ENCODE assay signal across 1 cellular context in the genomic region with DNA sequence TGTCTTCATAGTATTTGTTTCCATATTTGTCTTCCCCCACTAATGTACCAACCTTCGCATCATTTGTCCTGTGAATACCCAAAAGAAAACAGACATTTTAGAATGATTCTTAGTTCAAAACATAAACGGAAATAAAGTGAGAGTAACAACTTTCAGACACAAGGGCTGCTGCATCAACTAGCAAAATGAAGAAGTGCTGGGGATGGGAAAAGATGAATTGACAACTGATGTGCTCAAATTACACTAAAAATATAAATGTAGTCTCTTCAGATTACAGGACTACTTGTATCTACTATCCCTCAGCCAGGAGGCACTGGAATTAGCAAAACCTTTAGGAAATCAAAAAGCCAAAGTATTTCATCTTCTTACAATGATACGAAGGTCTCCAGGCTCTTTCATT.
TF ChIP-seq lines count a peak whose summit lies in the region.

No MANE protein-coding gene starts in this region.

TF ChIP-seq in HepG2, 621 proteins besides CTCF, POLR2A, EP300 and RAD21 (continued from another document):
- TF ChIP-seq, protein P1, sequence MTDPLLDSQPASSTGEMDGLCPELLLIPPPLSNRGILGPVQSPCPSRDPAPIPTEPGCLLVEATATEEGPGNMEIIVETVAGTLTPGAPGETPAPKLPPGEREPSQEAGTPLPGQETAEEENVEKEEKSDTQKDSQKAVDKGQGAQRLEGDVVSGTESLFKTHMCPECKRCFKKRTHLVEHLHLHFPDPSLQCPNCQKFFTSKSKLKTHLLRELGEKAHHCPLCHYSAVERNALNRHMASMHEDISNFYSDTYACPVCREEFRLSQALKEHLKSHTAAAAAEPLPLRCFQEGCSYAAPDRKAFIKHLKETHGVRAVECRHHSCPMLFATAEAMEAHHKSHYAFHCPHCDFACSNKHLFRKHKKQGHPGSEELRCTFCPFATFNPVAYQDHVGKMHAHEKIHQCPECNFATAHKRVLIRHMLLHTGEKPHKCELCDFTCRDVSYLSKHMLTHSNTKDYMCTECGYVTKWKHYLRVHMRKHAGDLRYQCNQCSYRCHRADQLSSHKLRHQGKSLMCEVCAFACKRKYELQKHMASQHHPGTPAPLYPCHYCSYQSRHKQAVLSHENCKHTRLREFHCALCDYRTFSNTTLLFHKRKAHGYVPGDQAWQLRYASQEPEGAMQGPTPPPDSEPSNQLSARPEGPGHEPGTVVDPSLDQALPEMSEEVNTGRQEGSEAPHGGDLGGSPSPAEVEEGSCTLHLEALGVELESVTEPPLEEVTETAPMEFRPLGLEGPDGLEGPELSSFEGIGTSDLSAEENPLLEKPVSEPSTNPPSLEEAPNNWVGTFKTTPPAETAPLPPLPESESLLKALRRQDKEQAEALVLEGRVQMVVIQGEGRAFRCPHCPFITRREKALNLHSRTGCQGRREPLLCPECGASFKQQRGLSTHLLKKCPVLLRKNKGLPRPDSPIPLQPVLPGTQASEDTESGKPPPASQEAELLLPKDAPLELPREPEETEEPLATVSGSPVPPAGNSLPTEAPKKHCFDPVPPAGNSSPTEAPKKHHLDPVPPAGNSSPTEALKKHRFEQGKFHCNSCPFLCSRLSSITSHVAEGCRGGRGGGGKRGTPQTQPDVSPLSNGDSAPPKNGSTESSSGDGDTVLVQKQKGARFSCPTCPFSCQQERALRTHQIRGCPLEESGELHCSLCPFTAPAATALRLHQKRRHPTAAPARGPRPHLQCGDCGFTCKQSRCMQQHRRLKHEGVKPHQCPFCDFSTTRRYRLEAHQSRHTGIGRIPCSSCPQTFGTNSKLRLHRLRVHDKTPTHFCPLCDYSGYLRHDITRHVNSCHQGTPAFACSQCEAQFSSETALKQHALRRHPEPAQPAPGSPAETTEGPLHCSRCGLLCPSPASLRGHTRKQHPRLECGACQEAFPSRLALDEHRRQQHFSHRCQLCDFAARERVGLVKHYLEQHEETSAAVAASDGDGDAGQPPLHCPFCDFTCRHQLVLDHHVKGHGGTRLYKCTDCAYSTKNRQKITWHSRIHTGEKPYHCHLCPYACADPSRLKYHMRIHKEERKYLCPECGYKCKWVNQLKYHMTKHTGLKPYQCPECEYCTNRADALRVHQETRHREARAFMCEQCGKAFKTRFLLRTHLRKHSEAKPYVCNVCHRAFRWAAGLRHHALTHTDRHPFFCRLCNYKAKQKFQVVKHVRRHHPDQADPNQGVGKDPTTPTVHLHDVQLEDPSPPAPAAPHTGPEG (CRISPR knock-in tag; IDR thresholded peaks at IDR 0.05) = no peak
- TF ChIP-seq SATB2 (CRISPR knock-in tag; IDR thresholded peaks at IDR 0.05) (no peak), PRMT3 (CRISPR knock-in tag; IDR thresholded peaks at IDR 0.05; ENCODE audit: borderline replicate concordance, low read depth) (no peak), ZNF501 (CRISPR knock-in tag; IDR thresholded peaks at IDR 0.05) (no peak), HDAC6 (IDR thresholded peaks at IDR 0.05; ENCODE audit: low read depth, low read length) (no peak), MEF2D (CRISPR knock-in tag; IDR thresholded peaks at IDR 0.05) (no peak), SMARCC2 (IDR thresholded peaks at IDR 0.05) (no peak), ZBTB1 (CRISPR knock-in tag; IDR thresholded peaks at IDR 0.05; ENCODE audit: borderline replicate concordance) (no peak), ZNF567 (CRISPR knock-in tag; IDR thresholded peaks at IDR 0.05; ENCODE audit: borderline replicate concordance) (no peak), ZUFSP (CRISPR knock-in tag; IDR thresholded peaks at IDR 0.05; ENCODE audit: borderline replicate concordance) (no peak), ZSCAN30 (CRISPR knock-in tag; IDR thresholded peaks at IDR 0.05) (no peak), REXO4 (CRISPR knock-in tag; IDR thresholded peaks at IDR 0.05; ENCODE audit: borderline replicate concordance) (no peak), SP4 (CRISPR knock-in tag; IDR thresholded peaks at IDR 0.05) (no peak)
- TF ChIP-seq, protein P2, sequence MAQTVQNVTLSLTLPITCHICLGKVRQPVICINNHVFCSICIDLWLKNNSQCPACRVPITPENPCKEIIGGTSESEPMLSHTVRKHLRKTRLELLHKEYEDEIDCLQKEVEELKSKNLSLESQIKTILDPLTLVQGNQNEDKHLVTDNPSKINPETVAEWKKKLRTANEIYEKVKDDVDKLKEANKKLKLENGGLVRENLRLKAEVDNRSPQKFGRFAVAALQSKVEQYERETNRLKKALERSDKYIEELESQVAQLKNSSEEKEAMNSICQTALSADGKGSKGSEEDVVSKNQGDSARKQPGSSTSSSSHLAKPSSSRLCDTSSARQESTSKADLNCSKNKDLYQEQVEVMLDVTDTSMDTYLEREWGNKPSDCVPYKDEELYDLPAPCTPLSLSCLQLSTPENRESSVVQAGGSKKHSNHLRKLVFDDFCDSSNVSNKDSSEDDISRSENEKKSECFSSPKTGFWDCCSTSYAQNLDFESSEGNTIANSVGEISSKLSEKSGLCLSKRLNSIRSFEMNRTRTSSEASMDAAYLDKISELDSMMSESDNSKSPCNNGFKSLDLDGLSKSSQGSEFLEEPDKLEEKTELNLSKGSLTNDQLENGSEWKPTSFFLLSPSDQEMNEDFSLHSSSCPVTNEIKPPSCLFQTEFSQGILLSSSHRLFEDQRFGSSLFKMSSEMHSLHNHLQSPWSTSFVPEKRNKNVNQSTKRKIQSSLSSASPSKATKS (CRISPR knock-in tag; IDR thresholded peaks at IDR 0.05) = no peak
- TF ChIP-seq, protein P3, sequence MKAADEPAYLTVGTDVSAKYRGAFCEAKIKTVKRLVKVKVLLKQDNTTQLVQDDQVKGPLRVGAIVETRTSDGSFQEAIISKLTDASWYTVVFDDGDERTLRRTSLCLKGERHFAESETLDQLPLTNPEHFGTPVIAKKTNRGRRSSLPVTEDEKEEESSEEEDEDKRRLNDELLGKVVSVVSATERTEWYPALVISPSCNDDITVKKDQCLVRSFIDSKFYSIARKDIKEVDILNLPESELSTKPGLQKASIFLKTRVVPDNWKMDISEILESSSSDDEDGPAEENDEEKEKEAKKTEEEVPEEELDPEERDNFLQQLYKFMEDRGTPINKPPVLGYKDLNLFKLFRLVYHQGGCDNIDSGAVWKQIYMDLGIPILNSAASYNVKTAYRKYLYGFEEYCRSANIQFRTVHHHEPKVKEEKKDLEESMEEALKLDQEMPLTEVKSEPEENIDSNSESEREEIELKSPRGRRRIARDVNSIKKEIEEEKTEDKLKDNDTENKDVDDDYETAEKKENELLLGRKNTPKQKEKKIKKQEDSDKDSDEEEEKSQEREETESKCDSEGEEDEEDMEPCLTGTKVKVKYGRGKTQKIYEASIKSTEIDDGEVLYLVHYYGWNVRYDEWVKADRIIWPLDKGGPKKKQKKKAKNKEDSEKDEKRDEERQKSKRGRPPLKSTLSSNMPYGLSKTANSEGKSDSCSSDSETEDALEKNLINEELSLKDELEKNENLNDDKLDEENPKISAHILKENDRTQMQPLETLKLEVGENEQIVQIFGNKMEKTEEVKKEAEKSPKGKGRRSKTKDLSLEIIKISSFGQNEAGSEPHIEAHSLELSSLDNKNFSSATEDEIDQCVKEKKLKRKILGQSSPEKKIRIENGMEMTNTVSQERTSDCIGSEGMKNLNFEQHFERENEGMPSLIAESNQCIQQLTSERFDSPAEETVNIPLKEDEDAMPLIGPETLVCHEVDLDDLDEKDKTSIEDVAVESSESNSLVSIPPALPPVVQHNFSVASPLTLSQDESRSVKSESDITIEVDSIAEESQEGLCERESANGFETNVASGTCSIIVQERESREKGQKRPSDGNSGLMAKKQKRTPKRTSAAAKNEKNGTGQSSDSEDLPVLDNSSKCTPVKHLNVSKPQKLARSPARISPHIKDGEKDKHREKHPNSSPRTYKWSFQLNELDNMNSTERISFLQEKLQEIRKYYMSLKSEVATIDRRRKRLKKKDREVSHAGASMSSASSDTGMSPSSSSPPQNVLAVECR (CRISPR knock-in tag; IDR thresholded peaks at IDR 0.05; ENCODE audit: borderline replicate concordance) = no peak
TF ChIP-seq in HepG2: peak in this region for 0.
